17 cellular contexts compared by ENCODE assay signal in genomic region chr4:169720529-169720928, GRCh38.
"Had no signal": no experiment of that assay in that cellular context is flagged by ENCODE, and none has a peak within 500 bp of the region (broad histone marks: within the 10 kb centered on the region; RNA-seq: fewer than 3 reads in every experiment).

No MANE protein-coding gene starts in this region.

- H3K9me3 Mint-ChIP-seq: activated B cell treated with CpG ODN at 0.5 μM for 24 hours; activated CD4-positive, alpha-beta T cell treated with anti-CD3 and anti-CD28 coated beads, Interleukin-2, amount 10 ng/mL, durations not matched to agents 24 days and 14 days; activated naive CD8-positive, alpha-beta T cell treated with anti-CD3 and anti-CD28 coated beads, Interleukin-2, amount 10 ng/mL, durations not matched to agents 7 days and 5 days; activated T-helper 2 cell treated with anti-CD3 and anti-CD28 coated beads, Interferon-gamma antibody, Interleukin-2, Interleukin-4, amounts not matched to agents 10 μg/mL and 5 μg/mL and 100 μg/mL, durations not matched to agents 14 hours and 24 hours and 36 hours; endodermal cell had no signal

- H3K4me3 Mint-ChIP-seq: activated B cell treated with CpG ODN at 0.5 μM for 24 hours; activated CD4-positive, alpha-beta T cell treated with anti-CD3 and anti-CD28 coated beads, Interleukin-2, amount 10 ng/mL, durations not matched to agents 24 days and 14 days; activated naive CD8-positive, alpha-beta T cell treated with anti-CD3 and anti-CD28 coated beads, Interleukin-2, amount 10 ng/mL, durations not matched to agents 7 days and 5 days; endodermal cell had no signal

- H3K27ac Mint-ChIP-seq: activated B cell treated with CpG ODN at 0.5 μM for 24 hours; activated naive CD8-positive, alpha-beta T cell treated with anti-CD3 and anti-CD28 coated beads, Interleukin-2, amount 10 ng/mL, durations not matched to agents 7 days and 5 days; activated T-helper 2 cell treated with anti-CD3 and anti-CD28 coated beads, Interferon-gamma antibody, Interleukin-2, Interleukin-4, amounts not matched to agents 10 μg/mL and 5 μg/mL and 100 μg/mL, durations not matched to agents 14 hours and 24 hours and 36 hours; endodermal cell; progenitor cell of endocrine pancreas had no signal

- DNase-seq: activated B cell treated with CpG ODN at 0.5 μM for 24 hours; activated CD4-positive, alpha-beta T cell treated with anti-CD3 and anti-CD28 coated beads, Interleukin-2, amount 10 ng/mL, durations not matched to agents 24 days and 14 days; activated naive CD8-positive, alpha-beta T cell treated with anti-CD3 and anti-CD28 coated beads, Interleukin-2, amount 10 ng/mL, durations not matched to agents 7 days and 5 days; amygdala; body of pancreas; caudate nucleus; endodermal cell; erythroblast; foreskin melanocyte; lower lobe of right lung; occipital lobe; stimulated activated naive CD4-positive, alpha-beta T cell treated with Interleukin-2 at 50 U/mL for 16 hours; substantia nigra had no signal

- FAIRE-seq: keratinocyte, urothelium cell line had no signal

- H3K27me3 Mint-ChIP-seq: activated B cell treated with CpG ODN at 0.5 μM for 24 hours; activated CD4-positive, alpha-beta T cell treated with anti-CD3 and anti-CD28 coated beads, Interleukin-2, amount 10 ng/mL, durations not matched to agents 24 days and 14 days; activated naive CD8-positive, alpha-beta T cell treated with anti-CD3 and anti-CD28 coated beads, Interleukin-2, amount 10 ng/mL, durations not matched to agents 7 days and 5 days; progenitor cell of endocrine pancreas had no signal

- H3K4me1 Mint-ChIP-seq: activated B cell treated with CpG ODN at 0.5 μM for 24 hours, endodermal cell had no signal

- ATAC-seq: body of pancreas, lower lobe of right lung had no signal
